Comparison of ENCODE assay signal across 13 cellular contexts in genomic region chr19:14476307-14476662, GRCh38. TPM values are rescaled to one million over a fixed set of nuclear protein-coding genes. Genes with fewer than 3 reads are reported as not detected.
DNase-seq lines count a peak whose midpoint lies in the region; ATAC-seq and TF ChIP-seq lines count a peak whose summit lies in the region.
"Had no signal": no experiment of that assay in that cellular context is flagged by ENCODE, and none has a peak within 500 bp of the region (broad histone marks: within the 10 kb centered on the region; RNA-seq: fewer than 3 reads in every experiment).

No MANE protein-coding gene starts in this region.

- H3K36me3 ChIP-seq in PC-9 (ENCODE audit: low read depth) (peaks cover 28% of the 10 kb centered on the region), ascending aorta (peaks cover 30 to 32% of the 10 kb centered on the region in 2 donors)

- no peaks in the 10 kb centered on the region for H3K36me3 Mint-ChIP-seq in CD4-positive, alpha-beta T cell (ENCODE audit: low read depth)
- peaks cover 2% of the 10 kb centered on the region for H3K36me3 Mint-ChIP-seq in neural crest cell (ENCODE audit: low read depth)

- H3K27ac ChIP-seq in CD4-positive, alpha-beta T cell (ENCODE audit: low read depth, low read length): no peak overlapping the region
- H3K27ac ChIP-seq in PC-9 (peak overlapping the region; percentile 53), epithelial cell of prostate (peak overlapping the region; percentile 78), ascending aorta (no peak overlapping the region)
- H3K27ac ChIP-seq: body of pancreas had no signal

- H3K9me3 Mint-ChIP-seq in CD4-positive, alpha-beta T cell: no peaks in the 10 kb centered on the region
- H3K9me3 Mint-ChIP-seq in neural crest cell: no peaks in the 10 kb centered on the region
- H3K9me3 Mint-ChIP-seq: activated naive CD4-positive, alpha-beta T cell treated with anti-CD3 and anti-CD28 coated beads, Interleukin-2, amount 10 ng/mL, durations not matched to agents 7 days and 5 days had no signal

- H3K4me1 Mint-ChIP-seq in CD4-positive, alpha-beta T cell (ENCODE audit: low read depth): peaks cover 36% of the 10 kb centered on the region
- peaks cover 16% of the 10 kb centered on the region for H3K4me1 Mint-ChIP-seq in neural crest cell

- no peak for ATAC-seq in CD4-positive, alpha-beta T cell (ENCODE audit: poor library complexity)
- ATAC-seq: body of pancreas had no signal

- no peaks in the 10 kb centered on the region for H3K9me2 ChIP-seq in PC-9 (ENCODE audit: insufficient read depth)

- POLR2A ChIA-PET in CD4-positive, alpha-beta T cell (lab: Charles Lee): no interaction called here
- POLR2A ChIA-PET in PC-9 (lab: Charles Lee; ENCODE audit: unreplicated experiment): no interaction called here

- CTCF ChIA-PET in CD4-positive, alpha-beta T cell (lab: Charles Lee): no interaction called here
- CTCF ChIA-PET in PC-9 (lab: Charles Lee): no interaction called here

- no peaks in the 10 kb centered on the region for H3K9me3 ChIP-seq in CD4-positive, alpha-beta T cell (ENCODE audit: control insufficient read depth, low read length)
- H3K9me3 ChIP-seq in PC-9 (ENCODE audit: insufficient read depth, low read depth) (no peaks in the 10 kb centered on the region), ascending aorta (no peaks in the 10 kb centered on the region)
- H3K9me3 ChIP-seq: body of pancreas, vagina had no signal

- no peak overlapping the region for H3K4me3 ChIP-seq in PC-9
- H3K4me3 ChIP-seq in ascending aorta: no peak overlapping the region
- H3K4me3 ChIP-seq: body of pancreas had no signal

- peak overlapping the region; percentile 51 for H3K4me3 Mint-ChIP-seq in CD4-positive, alpha-beta T cell
- H3K4me3 Mint-ChIP-seq in neural crest cell: peak overlapping the region; percentile 76
- H3K4me3 Mint-ChIP-seq: activated naive CD4-positive, alpha-beta T cell treated with anti-CD3 and anti-CD28 coated beads, Interleukin-2, amount 10 ng/mL, durations not matched to agents 7 days and 5 days had no signal

- H2AFZ ChIP-seq in PC-9: no peak overlapping the region

- peaks cover 22% of the 10 kb centered on the region for H3K27me3 ChIP-seq in CD4-positive, alpha-beta T cell (ENCODE audit: control insufficient read depth, insufficient read depth, low read length)
- no peaks in the 10 kb centered on the region for H3K27me3 ChIP-seq in PC-9 (ENCODE audit: insufficient read depth, low read depth)
- peaks cover 4% of the 10 kb centered on the region for H3K27me3 ChIP-seq in ascending aorta
- H3K27me3 ChIP-seq: vagina had no signal

- H3K4me1 ChIP-seq in PC-9 (replicated peaks; ENCODE audit: insufficient read depth) (peaks cover 30% of the 10 kb centered on the region), ascending aorta (peaks cover 8 to 21% of the 10 kb centered on the region in 2 donors)

- H3K4me2 ChIP-seq in PC-9: peak overlapping the region; percentile 43

- TF ChIP-seq CTCF in CD4-positive, alpha-beta T cell (IDR thresholded peaks at IDR 0.05): no peak
- no peak for TF ChIP-seq CTCF in PC-9 (conservative IDR thresholded peaks at IDR 0.05)
- no peak for TF ChIP-seq CTCF in neural crest cell (conservative IDR thresholded peaks at IDR 0.05)
- TF ChIP-seq CTCF in ascending aorta (IDR thresholded peaks at IDR 0.05): no peak

- H3F3A ChIP-seq in PC-9 (ENCODE audit: insufficient read depth, low read depth): peaks cover 68% of the 10 kb centered on the region

- DNase-seq in CD4-positive, alpha-beta T cell: no peak
- DNase-seq in PC-9: no peak
- DNase-seq in epithelial cell of prostate (ENCODE audit: low read depth, low spot score): no peak
- no peak for DNase-seq in neural crest cell (ENCODE audit: low read depth, low spot score)
- DNase-seq in anterior cingulate cortex (lab: John Stamatoyannopoulos, UW): no peak
- DNase-seq in ureter (ENCODE audit: low spot score): no peak
- no peak for DNase-seq in SIG-M5 (lab: John Stamatoyannopoulos, UW)
- no peak for DNase-seq in ascending aorta (ENCODE audit: low spot score in 2 of 2)
- DNase-seq: body of pancreas, NCI-H510A treated with DMSO at 0.1 percent for 48 hours had no signal

- no peak overlapping the region for H3K27ac Mint-ChIP-seq in CD4-positive, alpha-beta T cell
- no peak overlapping the region for H3K27ac Mint-ChIP-seq in neural crest cell (ENCODE audit: unreplicated experiment)
- H3K27ac Mint-ChIP-seq: activated naive CD4-positive, alpha-beta T cell treated with anti-CD3 and anti-CD28 coated beads, Interleukin-2, amount 10 ng/mL, durations not matched to agents 7 days and 5 days had no signal

- no TSS peak for BruUV-seq in PC-9 (replicated peaks; lab: Mats Ljungman, UMichigan)

- intact Hi-C loops in CD4-positive, alpha-beta T cell (cut with DNase I, micrococcal nuclease): loop anchor here in 1 of 2 experiments (10.0 kb wide), 1 partner anchor 591 kb away; no protein-coding TSS in a partner anchor
- intact Hi-C loops in PC-9 (cut with micrococcal nuclease; ENCODE audit: unreplicated experiment): loop anchor here (5.0 kb wide), 2 partner anchors 41 to 339 kb away; partner anchors contain the start of genes ASF1B and DNAJB1
- intact Hi-C loops in ascending aorta (cut with DNase I): no loop called here

- H3K27me3 Mint-ChIP-seq in CD4-positive, alpha-beta T cell: peaks cover 33% of the 10 kb centered on the region
- peaks cover 9% of the 10 kb centered on the region for H3K27me3 Mint-ChIP-seq in neural crest cell (ENCODE audit: low read depth)

- peaks cover 42% of the 10 kb centered on the region for H4K20me1 ChIP-seq in PC-9 (ENCODE audit: insufficient read depth)

- no peaks in the 10 kb centered on the region; the same call in 1 of the 2 replicates for H3K79me2 ChIP-seq in PC-9 (ENCODE audit: low read depth)

RNA-seq across cellular contexts. Expression of gene PTGER1, which starts 1.1 kb away (rescaled TPM):
- total RNA-seq in CD4-positive, alpha-beta T cell: not detected
- 1.4 TPM in 2 replicates for total RNA-seq in PC-9 (2021)
- total RNA-seq in neural crest cell: 0.27 and 0.40 TPM in 2 replicates
- 3.0 TPM for total RNA-seq in ureter
- total RNA-seq in ascending aorta: 17.1 TPM
- total RNA-seq: SK-MEL-5, vagina had no signal

RNA-seq across cellular contexts. Expression of gene GIPC1, which starts 19.6 kb away (rescaled TPM):
- 10 to 100 TPM; 17.8 to 21.0 TPM for total RNA-seq in CD4-positive, alpha-beta T cell
- total RNA-seq in PC-9 (2021) (205 and 259 TPM in 2 replicates), neural crest cell (72.5 and 73.0 TPM in 2 replicates), ureter (141 TPM), ascending aorta (123 TPM)

RNA-seq across cellular contexts. Expression of gene DNAJB1, which starts 41.9 kb away (rescaled TPM):
- total RNA-seq in CD4-positive, alpha-beta T cell: 100 to 1,000 TPM; 666 to 672 TPM
- total RNA-seq in PC-9 (2021) (159 and 199 TPM in 2 replicates), neural crest cell (89.4 and 94.2 TPM in 2 replicates), ureter (81.6 TPM), ascending aorta (73.8 TPM)

RNA-seq across cellular contexts. Expression of gene PKN1, which starts 43.2 kb away (rescaled TPM):
- 100 to 1,000 TPM; 171 TPM for total RNA-seq in CD4-positive, alpha-beta T cell
- total RNA-seq in PC-9 (2021): 257 and 417 TPM in 2 replicates
- total RNA-seq in neural crest cell: 118 and 126 TPM in 2 replicates
- total RNA-seq in ureter: 51.7 TPM
- 231 TPM for total RNA-seq in ascending aorta

RNA-seq across cellular contexts. Expression of gene TECR, which starts 53.1 kb away (rescaled TPM):
- 100 to 1,000 TPM; 217 to 232 TPM for total RNA-seq in CD4-positive, alpha-beta T cell
- total RNA-seq in PC-9 (2021): 212 and 294 TPM in 2 replicates
- 177 and 185 TPM in 2 replicates for total RNA-seq in neural crest cell
- 104 TPM for total RNA-seq in ureter
- 88.7 TPM for total RNA-seq in ascending aorta

Comparison
In these comparisons a context has a peak if more than half of its experiments do, and no peak if none do; other contexts are left out.
1. H3K27ac ChIP-seq: peak in PC-9 (single experiment) and epithelial cell of prostate (single experiment); none in CD4-positive, alpha-beta T cell (single experiment) and ascending aorta (0 of 2).